1 cellular context compared by ENCODE assay signal in the genomic region with DNA sequence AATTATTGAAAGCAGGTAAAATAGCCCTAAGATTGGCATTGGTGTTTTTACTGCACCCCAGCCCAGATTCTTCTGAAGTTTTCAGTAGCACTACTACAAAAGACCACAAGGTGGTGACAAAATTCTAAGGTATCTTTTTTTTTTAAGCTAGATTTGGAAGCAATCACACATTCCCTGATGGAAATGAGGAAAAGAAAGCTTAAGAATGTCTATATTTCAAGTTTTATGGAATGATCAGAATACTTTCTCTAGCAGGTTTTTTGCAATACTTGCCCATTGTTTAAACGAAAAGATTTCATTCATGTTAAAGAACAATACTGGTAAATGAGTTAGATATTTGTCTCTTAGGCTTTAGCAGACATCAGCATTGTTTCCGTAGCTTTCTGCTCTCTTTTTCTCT.
TF ChIP-seq lines count a peak whose summit lies in the region.

No MANE protein-coding gene starts in this region.

TF ChIP-seq in HCT116, 20 proteins besides CTCF, POLR2A, EP300 and RAD21 (continued from another document):
- TF ChIP-seq, protein P1, sequence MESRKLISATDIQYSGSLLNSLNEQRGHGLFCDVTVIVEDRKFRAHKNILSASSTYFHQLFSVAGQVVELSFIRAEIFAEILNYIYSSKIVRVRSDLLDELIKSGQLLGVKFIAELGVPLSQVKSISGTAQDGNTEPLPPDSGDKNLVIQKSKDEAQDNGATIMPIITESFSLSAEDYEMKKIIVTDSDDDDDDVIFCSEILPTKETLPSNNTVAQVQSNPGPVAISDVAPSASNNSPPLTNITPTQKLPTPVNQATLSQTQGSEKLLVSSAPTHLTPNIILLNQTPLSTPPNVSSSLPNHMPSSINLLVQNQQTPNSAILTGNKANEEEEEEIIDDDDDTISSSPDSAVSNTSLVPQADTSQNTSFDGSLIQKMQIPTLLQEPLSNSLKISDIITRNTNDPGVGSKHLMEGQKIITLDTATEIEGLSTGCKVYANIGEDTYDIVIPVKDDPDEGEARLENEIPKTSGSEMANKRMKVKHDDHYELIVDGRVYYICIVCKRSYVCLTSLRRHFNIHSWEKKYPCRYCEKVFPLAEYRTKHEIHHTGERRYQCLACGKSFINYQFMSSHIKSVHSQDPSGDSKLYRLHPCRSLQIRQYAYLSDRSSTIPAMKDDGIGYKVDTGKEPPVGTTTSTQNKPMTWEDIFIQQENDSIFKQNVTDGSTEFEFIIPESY (IDR thresholded peaks at IDR 0.05; ENCODE audit: extremely low read depth, insufficient replicate concordance, low read length) = no peak
- TF ChIP-seq SIN3A (IDR thresholded peaks at IDR 0.05; ENCODE audit: low read depth) (no peak), TCF7L2 (IDR thresholded peaks at IDR 0.05; ENCODE audit: borderline replicate concordance, extremely low read depth, insufficient read depth, insufficient read length) (no peak), ZNF274 (IDR thresholded peaks at IDR 0.05; ENCODE audit: low read depth, low read length) (no peak)
